ENCODE assay signal across 1 cellular context in the genomic region with DNA sequence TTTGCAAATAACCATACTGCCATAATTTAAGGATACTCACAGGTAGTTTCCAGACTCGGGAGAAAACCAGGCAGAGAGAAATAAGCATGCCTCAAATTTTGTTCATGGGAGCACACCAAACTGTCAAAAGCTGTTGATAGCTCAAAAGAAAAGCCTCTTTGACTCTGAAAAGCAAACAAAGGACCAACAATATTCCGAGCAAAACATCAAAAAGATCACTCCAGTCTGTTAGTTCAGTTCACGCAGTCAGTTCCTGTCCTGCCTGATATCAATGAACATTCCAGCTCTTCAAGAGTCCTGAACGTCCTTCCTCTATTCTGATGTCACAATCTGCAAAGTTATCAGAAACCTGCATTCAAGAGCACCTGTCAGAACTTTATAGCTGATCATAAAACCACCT.
TF ChIP-seq lines count a peak whose summit lies in the region.

No MANE protein-coding gene starts in this region.

TF ChIP-seq in HepG2, 621 proteins besides CTCF, POLR2A, EP300 and RAD21 (continued from another document and continues in another):
- TF ChIP-seq SP5 (CRISPR knock-in tag; IDR thresholded peaks at IDR 0.05; ENCODE audit: borderline replicate concordance, low read depth) (no peak), NRL (CRISPR knock-in tag; IDR thresholded peaks at IDR 0.05; ENCODE audit: borderline replicate concordance) (no peak), ZNF260 (CRISPR knock-in tag; IDR thresholded peaks at IDR 0.05; ENCODE audit: borderline replicate concordance, low read depth) (no peak), ZNF776 (CRISPR knock-in tag; IDR thresholded peaks at IDR 0.05) (no peak), PRDM10 (CRISPR knock-in tag; IDR thresholded peaks at IDR 0.05; ENCODE audit: low read depth) (no peak), ZFP36L2 (CRISPR knock-in tag; IDR thresholded peaks at IDR 0.05) (no peak), WIZ (CRISPR knock-in tag; IDR thresholded peaks at IDR 0.05) (no peak), ZNF446 (CRISPR knock-in tag; IDR thresholded peaks at IDR 0.05) (no peak), ZSCAN21 (CRISPR knock-in tag; IDR thresholded peaks at IDR 0.05; ENCODE audit: borderline replicate concordance) (no peak), ZNF33A (CRISPR knock-in tag; IDR thresholded peaks at IDR 0.05; ENCODE audit: borderline replicate concordance) (no peak), PAWR (CRISPR knock-in tag; IDR thresholded peaks at IDR 0.05; ENCODE audit: borderline replicate concordance) (no peak), ZNF569 (CRISPR knock-in tag; IDR thresholded peaks at IDR 0.05; ENCODE audit: borderline replicate concordance) (no peak), ZFP1 (CRISPR knock-in tag; IDR thresholded peaks at IDR 0.05) (no peak), CENPT (CRISPR knock-in tag; IDR thresholded peaks at IDR 0.05; ENCODE audit: low read depth) (no peak), ZNF335 (CRISPR knock-in tag; IDR thresholded peaks at IDR 0.05) (no peak), POGZ (CRISPR knock-in tag; IDR thresholded peaks at IDR 0.05) (no peak), SALL1 (CRISPR knock-in tag; IDR thresholded peaks at IDR 0.05) (peak; percentile 60; the same call in 1 of the 2 replicates), ARNT2 (CRISPR knock-in tag; IDR thresholded peaks at IDR 0.05; ENCODE audit: low read depth) (no peak), DRAP1 (CRISPR knock-in tag; IDR thresholded peaks at IDR 0.05) (no peak; the same call in 1 of the 2 replicates), ARNT (IDR thresholded peaks at IDR 0.05) (no peak), ZNF792 (CRISPR knock-in tag; IDR thresholded peaks at IDR 0.05) (no peak), ZNF607 (CRISPR knock-in tag; IDR thresholded peaks at IDR 0.05; ENCODE audit: borderline replicate concordance) (no peak), NONO (IDR thresholded peaks at IDR 0.05) (no peak), NONO (CRISPR knock-in tag; conservative IDR thresholded peaks at IDR 0.05) (no peak), MZF1 (CRISPR knock-in tag; IDR thresholded peaks at IDR 0.05; ENCODE audit: borderline replicate concordance) (no peak), ETV5 (CRISPR knock-in tag; IDR thresholded peaks at IDR 0.05; ENCODE audit: borderline replicate concordance) (peak; percentile 79; the same call in 1 of the 2 replicates), SSRP1 (CRISPR knock-in tag; IDR thresholded peaks at IDR 0.05) (no peak)
- TF ChIP-seq, protein P1, sequence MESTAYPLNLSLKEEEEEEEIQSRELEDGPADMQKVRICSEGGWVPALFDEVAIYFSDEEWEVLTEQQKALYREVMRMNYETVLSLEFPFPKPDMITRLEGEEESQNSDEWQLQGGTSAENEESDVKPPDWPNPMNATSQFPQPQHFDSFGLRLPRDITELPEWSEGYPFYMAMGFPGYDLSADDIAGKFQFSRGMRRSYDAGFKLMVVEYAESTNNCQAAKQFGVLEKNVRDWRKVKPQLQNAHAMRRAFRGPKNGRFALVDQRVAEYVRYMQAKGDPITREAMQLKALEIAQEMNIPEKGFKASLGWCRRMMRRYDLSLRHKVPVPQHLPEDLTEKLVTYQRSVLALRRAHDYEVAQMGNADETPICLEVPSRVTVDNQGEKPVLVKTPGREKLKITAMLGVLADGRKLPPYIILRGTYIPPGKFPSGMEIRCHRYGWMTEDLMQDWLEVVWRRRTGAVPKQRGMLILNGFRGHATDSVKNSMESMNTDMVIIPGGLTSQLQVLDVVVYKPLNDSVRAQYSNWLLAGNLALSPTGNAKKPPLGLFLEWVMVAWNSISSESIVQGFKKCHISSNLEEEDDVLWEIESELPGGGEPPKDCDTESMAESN (CRISPR knock-in tag; conservative IDR thresholded peaks at IDR 0.05) = no peak
- TF ChIP-seq, protein P2, sequence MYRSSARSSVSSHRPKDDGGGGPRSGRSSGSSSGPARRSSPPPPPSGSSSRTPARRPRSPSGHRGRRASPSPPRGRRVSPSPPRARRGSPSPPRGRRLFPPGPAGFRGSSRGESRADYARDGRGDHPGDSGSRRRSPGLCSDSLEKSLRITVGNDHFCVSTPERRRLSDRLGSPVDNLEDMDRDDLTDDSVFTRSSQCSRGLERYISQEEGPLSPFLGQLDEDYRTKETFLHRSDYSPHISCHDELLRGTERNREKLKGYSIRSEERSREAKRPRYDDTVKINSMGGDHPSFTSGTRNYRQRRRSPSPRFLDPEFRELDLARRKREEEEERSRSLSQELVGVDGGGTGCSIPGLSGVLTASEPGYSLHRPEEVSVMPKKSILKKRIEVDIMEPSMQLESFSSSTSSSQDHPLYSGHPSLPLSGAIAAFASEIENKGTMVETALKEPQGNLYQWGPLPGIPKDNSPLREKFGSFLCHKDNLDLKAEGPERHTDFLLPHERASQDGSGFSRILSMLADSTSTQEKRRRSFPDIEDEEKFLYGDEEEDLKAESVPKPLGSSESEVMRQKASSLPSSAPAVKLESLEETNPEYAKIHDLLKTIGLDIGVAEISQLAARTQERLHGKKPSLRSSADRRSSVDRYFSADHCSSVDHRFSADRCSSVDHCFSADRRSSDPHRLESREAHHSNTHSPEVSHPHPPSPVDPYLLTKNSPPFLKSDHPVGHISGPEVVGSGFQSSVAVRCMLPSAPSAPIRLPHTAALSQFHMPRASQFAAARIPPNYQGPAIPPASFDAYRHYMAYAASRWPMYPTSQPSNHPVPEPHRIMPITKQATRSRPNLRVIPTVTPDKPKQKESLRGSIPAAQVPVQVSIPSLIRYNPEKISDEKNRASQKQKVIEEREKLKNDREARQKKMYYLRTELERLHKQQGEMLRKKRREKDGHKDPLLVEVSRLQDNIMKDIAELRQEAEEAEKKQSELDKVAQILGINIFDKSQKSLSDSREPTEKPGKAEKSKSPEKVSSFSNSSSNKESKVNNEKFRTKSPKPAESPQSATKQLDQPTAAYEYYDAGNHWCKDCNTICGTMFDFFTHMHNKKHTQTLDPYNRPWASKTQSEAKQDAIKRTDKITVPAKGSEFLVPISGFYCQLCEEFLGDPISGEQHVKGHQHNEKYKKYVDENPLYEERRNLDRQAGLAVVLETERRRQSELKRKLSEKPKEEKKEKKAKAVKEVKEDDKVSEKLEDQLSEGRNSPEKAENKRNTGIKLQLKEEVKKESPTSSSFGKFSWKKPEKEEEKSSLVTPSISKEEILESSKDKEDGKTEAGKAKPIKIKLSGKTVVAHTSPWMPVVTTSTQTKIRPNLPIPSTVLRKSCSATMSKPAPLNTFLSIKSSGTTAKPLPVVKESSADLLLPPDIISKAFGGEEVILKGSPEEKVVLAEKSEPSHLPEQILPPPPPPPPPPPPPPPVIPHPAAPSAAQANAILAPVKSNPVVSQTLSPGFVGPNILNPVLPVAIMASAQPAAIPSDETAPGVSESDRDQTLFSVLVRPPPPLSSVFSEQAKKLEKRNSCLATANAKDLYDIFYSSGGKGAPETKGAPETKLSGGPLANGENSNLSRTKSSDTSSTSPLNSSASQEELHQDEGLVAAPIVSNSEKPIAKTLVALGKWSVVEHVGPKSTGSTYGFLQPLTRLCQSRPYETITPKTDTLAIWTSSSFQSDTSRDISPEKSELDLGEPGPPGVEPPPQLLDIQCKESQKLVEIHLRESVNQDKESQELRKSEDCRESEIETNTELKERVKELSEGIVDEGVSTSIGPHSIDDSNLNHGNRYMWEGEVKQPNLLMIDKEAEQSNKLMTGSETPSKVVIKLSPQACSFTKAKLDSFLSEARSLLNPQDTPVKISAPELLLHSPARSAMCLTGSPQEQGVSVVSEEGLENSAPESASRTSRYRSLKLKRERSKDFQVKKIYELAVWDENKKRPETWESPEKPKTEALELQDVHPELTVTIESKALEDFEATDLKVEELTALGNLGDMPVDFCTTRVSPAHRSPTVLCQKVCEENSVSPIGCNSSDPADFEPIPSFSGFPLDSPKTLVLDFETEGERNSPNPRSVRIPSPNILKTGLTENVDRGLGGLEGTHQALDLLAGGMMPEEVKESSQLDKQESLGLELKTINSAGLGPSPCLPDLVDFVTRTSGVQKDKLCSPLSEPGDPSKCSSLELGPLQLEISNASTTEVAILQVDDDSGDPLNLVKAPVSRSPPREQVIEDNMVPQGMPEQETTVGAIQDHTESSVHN (CRISPR knock-in tag; IDR thresholded peaks at IDR 0.05) = no peak
- TF ChIP-seq, protein P3, sequence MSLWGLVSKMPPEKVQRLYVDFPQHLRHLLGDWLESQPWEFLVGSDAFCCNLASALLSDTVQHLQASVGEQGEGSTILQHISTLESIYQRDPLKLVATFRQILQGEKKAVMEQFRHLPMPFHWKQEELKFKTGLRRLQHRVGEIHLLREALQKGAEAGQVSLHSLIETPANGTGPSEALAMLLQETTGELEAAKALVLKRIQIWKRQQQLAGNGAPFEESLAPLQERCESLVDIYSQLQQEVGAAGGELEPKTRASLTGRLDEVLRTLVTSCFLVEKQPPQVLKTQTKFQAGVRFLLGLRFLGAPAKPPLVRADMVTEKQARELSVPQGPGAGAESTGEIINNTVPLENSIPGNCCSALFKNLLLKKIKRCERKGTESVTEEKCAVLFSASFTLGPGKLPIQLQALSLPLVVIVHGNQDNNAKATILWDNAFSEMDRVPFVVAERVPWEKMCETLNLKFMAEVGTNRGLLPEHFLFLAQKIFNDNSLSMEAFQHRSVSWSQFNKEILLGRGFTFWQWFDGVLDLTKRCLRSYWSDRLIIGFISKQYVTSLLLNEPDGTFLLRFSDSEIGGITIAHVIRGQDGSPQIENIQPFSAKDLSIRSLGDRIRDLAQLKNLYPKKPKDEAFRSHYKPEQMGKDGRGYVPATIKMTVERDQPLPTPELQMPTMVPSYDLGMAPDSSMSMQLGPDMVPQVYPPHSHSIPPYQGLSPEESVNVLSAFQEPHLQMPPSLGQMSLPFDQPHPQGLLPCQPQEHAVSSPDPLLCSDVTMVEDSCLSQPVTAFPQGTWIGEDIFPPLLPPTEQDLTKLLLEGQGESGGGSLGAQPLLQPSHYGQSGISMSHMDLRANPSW (CRISPR knock-in tag; IDR thresholded peaks at IDR 0.05; ENCODE audit: borderline replicate concordance) = 0 out of 2 replicates have a peak, but pooled peaks have one; percentile 57
- TF ChIP-seq, protein P4, sequence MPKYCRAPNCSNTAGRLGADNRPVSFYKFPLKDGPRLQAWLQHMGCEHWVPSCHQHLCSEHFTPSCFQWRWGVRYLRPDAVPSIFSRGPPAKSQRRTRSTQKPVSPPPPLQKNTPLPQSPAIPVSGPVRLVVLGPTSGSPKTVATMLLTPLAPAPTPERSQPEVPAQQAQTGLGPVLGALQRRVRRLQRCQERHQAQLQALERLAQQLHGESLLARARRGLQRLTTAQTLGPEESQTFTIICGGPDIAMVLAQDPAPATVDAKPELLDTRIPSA (CRISPR knock-in tag; IDR thresholded peaks at IDR 0.05; ENCODE audit: borderline replicate concordance) = no peak
- TF ChIP-seq, protein P5, sequence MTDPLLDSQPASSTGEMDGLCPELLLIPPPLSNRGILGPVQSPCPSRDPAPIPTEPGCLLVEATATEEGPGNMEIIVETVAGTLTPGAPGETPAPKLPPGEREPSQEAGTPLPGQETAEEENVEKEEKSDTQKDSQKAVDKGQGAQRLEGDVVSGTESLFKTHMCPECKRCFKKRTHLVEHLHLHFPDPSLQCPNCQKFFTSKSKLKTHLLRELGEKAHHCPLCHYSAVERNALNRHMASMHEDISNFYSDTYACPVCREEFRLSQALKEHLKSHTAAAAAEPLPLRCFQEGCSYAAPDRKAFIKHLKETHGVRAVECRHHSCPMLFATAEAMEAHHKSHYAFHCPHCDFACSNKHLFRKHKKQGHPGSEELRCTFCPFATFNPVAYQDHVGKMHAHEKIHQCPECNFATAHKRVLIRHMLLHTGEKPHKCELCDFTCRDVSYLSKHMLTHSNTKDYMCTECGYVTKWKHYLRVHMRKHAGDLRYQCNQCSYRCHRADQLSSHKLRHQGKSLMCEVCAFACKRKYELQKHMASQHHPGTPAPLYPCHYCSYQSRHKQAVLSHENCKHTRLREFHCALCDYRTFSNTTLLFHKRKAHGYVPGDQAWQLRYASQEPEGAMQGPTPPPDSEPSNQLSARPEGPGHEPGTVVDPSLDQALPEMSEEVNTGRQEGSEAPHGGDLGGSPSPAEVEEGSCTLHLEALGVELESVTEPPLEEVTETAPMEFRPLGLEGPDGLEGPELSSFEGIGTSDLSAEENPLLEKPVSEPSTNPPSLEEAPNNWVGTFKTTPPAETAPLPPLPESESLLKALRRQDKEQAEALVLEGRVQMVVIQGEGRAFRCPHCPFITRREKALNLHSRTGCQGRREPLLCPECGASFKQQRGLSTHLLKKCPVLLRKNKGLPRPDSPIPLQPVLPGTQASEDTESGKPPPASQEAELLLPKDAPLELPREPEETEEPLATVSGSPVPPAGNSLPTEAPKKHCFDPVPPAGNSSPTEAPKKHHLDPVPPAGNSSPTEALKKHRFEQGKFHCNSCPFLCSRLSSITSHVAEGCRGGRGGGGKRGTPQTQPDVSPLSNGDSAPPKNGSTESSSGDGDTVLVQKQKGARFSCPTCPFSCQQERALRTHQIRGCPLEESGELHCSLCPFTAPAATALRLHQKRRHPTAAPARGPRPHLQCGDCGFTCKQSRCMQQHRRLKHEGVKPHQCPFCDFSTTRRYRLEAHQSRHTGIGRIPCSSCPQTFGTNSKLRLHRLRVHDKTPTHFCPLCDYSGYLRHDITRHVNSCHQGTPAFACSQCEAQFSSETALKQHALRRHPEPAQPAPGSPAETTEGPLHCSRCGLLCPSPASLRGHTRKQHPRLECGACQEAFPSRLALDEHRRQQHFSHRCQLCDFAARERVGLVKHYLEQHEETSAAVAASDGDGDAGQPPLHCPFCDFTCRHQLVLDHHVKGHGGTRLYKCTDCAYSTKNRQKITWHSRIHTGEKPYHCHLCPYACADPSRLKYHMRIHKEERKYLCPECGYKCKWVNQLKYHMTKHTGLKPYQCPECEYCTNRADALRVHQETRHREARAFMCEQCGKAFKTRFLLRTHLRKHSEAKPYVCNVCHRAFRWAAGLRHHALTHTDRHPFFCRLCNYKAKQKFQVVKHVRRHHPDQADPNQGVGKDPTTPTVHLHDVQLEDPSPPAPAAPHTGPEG (CRISPR knock-in tag; IDR thresholded peaks at IDR 0.05) = no peak
